Comparison of ENCODE assay signal across 23 cellular contexts in the genomic region with DNA sequence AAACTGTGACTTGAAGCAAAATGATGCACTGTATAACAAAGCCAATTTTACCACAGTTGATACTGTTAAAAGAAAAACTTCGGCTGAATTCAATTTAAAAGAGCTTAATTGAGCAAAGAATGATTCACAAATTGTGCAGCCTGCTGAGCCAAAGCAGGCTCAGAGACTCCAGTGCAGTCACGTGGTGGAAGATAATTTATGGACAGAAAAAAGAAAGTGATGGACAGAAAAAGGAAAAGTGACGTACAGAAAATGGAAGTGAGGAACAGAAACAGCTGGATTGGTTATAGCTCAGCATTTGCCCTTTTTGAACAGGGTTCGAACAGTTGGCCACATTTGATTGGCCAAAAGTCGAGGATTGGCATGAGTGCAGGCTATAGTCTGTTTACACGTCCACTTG.
"Had no signal": no experiment of that assay in that cellular context is flagged by ENCODE, and none has a peak within 500 bp of the region (broad histone marks: within the 10 kb centered on the region; RNA-seq: fewer than 3 reads in every experiment).

No MANE protein-coding gene starts in this region.

- DNase-seq: effector CD4-positive, alpha-beta T cell; endodermal cell; erythroblast; foreskin melanocyte; head of caudate nucleus; kidney; left cardiac atrium; left ventricle myocardium inferior; lower lobe of right lung; midbrain; occipital lobe; pancreas; right lobe of liver; stimulated activated CD4-positive, alpha-beta T cell treated with anti-CD3 and anti-CD28 coated beads, Interleukin-4, amount 100 ng/mL, for 4 hours; stimulated activated naive B cell treated with anti-CD40 and anti-IgM and Interleukin-4, amounts not matched to agents 10 μg/mL and 1 μg/mL and 100 μg/mL, for 72 hours; stimulated activated naive CD8-positive, alpha-beta T cell treated with anti-CD3 and anti-CD28 coated beads, Interleukin-15, amount 100 ng/mL, for 72 hours; testis; upper lobe of right lung had no signal

- H3K4me3 ChIP-seq: coronary artery, hepatocyte, left ventricle myocardium inferior, lower lobe of right lung, pancreas, prostate gland, right lobe of liver, testis, tibial nerve, upper lobe of right lung had no signal

- ATAC-seq: left cardiac atrium; natural killer cell treated with Interleukin-12 subunit alpha and Interleukin-12 subunit beta and Interleukin-15 and Interleukin-18, amount 100 ng/mL, for 72 hours; pancreas; right lobe of liver; stimulated activated naive B cell treated with anti-CD40 and anti-IgM and Interleukin-4, amounts not matched to agents 10 μg/mL and 1 μg/mL and 100 μg/mL, for 72 hours; stimulated activated naive CD8-positive, alpha-beta T cell treated with anti-CD3 and anti-CD28 coated beads, Interleukin-15, amount 100 ng/mL, for 72 hours; upper lobe of right lung had no signal

- H3K4me1 ChIP-seq: left ventricle myocardium inferior, pancreas, prostate gland, testis, tibial nerve, upper lobe of right lung had no signal

- H3K9me3 ChIP-seq: left ventricle myocardium inferior, lower lobe of right lung, pancreas, prostate gland, right lobe of liver, testis, tibial nerve, upper lobe of right lung had no signal

- H3K36me3 ChIP-seq: prostate gland had no signal

- H3K27ac ChIP-seq: coronary artery, hepatocyte, left ventricle myocardium inferior, lower lobe of right lung, pancreas, prostate gland, right lobe of liver, testis, tibial nerve, upper lobe of right lung had no signal

- H3K27me3 ChIP-seq: hepatocyte, pancreas, right lobe of liver, testis, tibial nerve, upper lobe of right lung had no signal
